In genomic region chr4:159526172-159526571, GRCh38 we compare ENCODE assay signal across 38 cellular contexts.
"Had no signal": no experiment of that assay in that cellular context is flagged by ENCODE, and none has a peak within 500 bp of the region (broad histone marks: within the 10 kb centered on the region; RNA-seq: fewer than 3 reads in every experiment).

No MANE protein-coding gene starts in this region.

- H3K9me3 ChIP-seq: ascending aorta, MG63, Peyer's patch had no signal

- H3K36me3 ChIP-seq: ascending aorta, MG63, Peyer's patch had no signal

- H3K27me3 ChIP-seq: ascending aorta, MG63, Peyer's patch had no signal

- DNase-seq: activated B cell treated with CpG ODN at 0.5 μM for 24 hours; activated CD4-positive, alpha-beta memory T cell treated with anti-CD3 and anti-CD28 coated beads, Interleukin-2, amount 10 ng/mL, durations not matched to agents 7 days and 5 days; activated CD4-positive, alpha-beta T cell treated with anti-CD3 and anti-CD28 coated beads for 4 hours; activated CD4-positive, alpha-beta T cell treated with anti-CD3 and anti-CD28 coated beads, Interleukin-2, amount 50 U/mL, for 1 hour; activated CD4-positive, CD25-positive, alpha-beta regulatory T cell treated with anti-CD3 and anti-CD28 coated beads, Interleukin-2, amount 50 U/mL, for 72 hours; activated CD8-positive, alpha-beta memory T cell treated with anti-CD3 and anti-CD28 coated beads for 24 hours; activated CD8-positive, alpha-beta memory T cell treated with anti-CD3 and anti-CD28 coated beads, Interleukin-2, amount 10 ng/mL, durations not matched to agents 7 days and 5 days; activated CD8-positive, alpha-beta memory T cell treated with anti-CD3 and anti-CD28 coated beads, Interleukin-2, amount 50 U/mL, for 48 hours; activated effector memory CD4-positive, alpha-beta T cell treated with Interleukin-2 at 50 U/mL for 16 hours; activated naive CD4-positive, alpha-beta T cell treated with anti-CD3 and anti-CD28 coated beads, Interleukin-2, amount 50 U/mL, for 16 hours; activated naive CD8-positive, alpha-beta T cell treated with anti-CD3 and anti-CD28 coated beads for 36 hours; activated T-cell treated with anti-CD3 and anti-CD28 coated beads, Interleukin-2, amount 50 U/mL, for 48 hours; amygdala; caudate nucleus; Karpas-422; KBM-7; MG63; NCI-H1092; NCI-H1417; NCI-H146; NCI-H187; NCI-H2029 treated with DMSO at 0.1 percent for 48 hours; NCI-H2107; NCI-H2171; NCI-H510A; NCI-H526; NCI-H748 treated with DMSO at 0.1 percent for 48 hours; NK-92 treated with Interleukin-12 subunit alpha and Interleukin-12 subunit beta, amount 100 ng/mL, for 24 hours; PC-3; Peyer's patch; RPMI8226; SIG-M5; SW 1271; T-helper 1 cell; T-helper 2 cell; T-helper 9 cell had no signal

- H3K4me3 ChIP-seq: ascending aorta, MG63, Peyer's patch had no signal

- ATAC-seq: activated CD8-positive, alpha-beta memory T cell treated with anti-CD3 and anti-CD28 coated beads, Interleukin-2, amount 10 ng/mL, durations not matched to agents 7 days and 5 days; PC-3 had no signal

- H3K4me1 ChIP-seq: ascending aorta, Peyer's patch had no signal

- H3K27ac ChIP-seq: ascending aorta, Peyer's patch, VCaP had no signal
